ENCODE assay signal across 23 cellular contexts in genomic region chr1:203269654-203270020, GRCh38. TPM values are rescaled to one million over a fixed set of nuclear protein-coding genes. Genes with fewer than 3 reads are reported as not detected.
"Had no signal": no experiment of that assay in that cellular context is flagged by ENCODE, and none has a peak within 500 bp of the region (broad histone marks: within the 10 kb centered on the region; RNA-seq: fewer than 3 reads in every experiment).

No MANE protein-coding gene starts in this region.

- H3K4me3 Mint-ChIP-seq: activated CD8-positive, alpha-beta memory T cell treated with anti-CD3 and anti-CD28 coated beads, Interleukin-2, amount 10 ng/mL, durations not matched to agents 7 days and 5 days; activated CD8-positive, alpha-beta T cell treated with anti-CD3 and anti-CD28 coated beads for 36 hours; dendritic cell treated with granulocyte-macrophage colony-stimulating factor and Interleukin-4, amounts not matched to agents 40 ng/mL and 50 ng/mL, for 4 days; natural killer cell; stimulated activated naive CD8-positive, alpha-beta T cell treated with anti-CD3 and anti-CD28 coated beads, Interleukin-15, Interleukin-2, amounts not matched to agents 100 ng/mL and 50 ng/mL, for 24 hours; T-helper 1 cell treated with Interleukin-12 subunit alpha and Interleukin-12 subunit beta and Interleukin-4 antibody, amounts not matched to agents 30 μg/mL and 1 μg/mL, for 36 hours had no signal

- DNase-seq: activated CD8-positive, alpha-beta memory T cell treated with anti-CD3 and anti-CD28 coated beads, Interleukin-2, amount 10 ng/mL, durations not matched to agents 7 days and 5 days; activated gamma-delta T cell; left colon; lower lobe of right lung; natural killer cell; stimulated activated CD4-positive, alpha-beta T cell treated with anti-CD3 and anti-CD28 coated beads, Interleukin-1b, Interleukin-23, amount 100 ng/mL, for 48 hours had no signal

- H3K27ac ChIP-seq: ascending aorta, brain microvascular endothelial cell, lower lobe of right lung, ovary had no signal

- H3K27me3 Mint-ChIP-seq: activated CD8-positive, alpha-beta T cell treated with anti-CD3 and anti-CD28 coated beads for 36 hours; stimulated activated naive CD8-positive, alpha-beta T cell treated with anti-CD3 and anti-CD28 coated beads, Interleukin-15, Interleukin-2, amounts not matched to agents 100 ng/mL and 50 ng/mL, for 24 hours had no signal

- H3K9me3 ChIP-seq: adrenal gland, ascending aorta, lower lobe of right lung, ovary, prostate gland, right atrium auricular region, tibial artery, uterus had no signal

- H3K4me3 ChIP-seq: adrenal gland, ascending aorta, lower lobe of right lung, ovary, prostate gland, right atrium auricular region, skin epidermis, tibial artery, uterus had no signal

- H3K9me3 Mint-ChIP-seq: activated CD8-positive, alpha-beta T cell treated with anti-CD3 and anti-CD28 coated beads for 36 hours; activated naive CD4-positive, alpha-beta T cell treated with anti-CD3 and anti-CD28 coated beads, Interleukin-2, amount 50 U/mL, for 72 hours; dendritic cell treated with granulocyte-macrophage colony-stimulating factor and Interleukin-4, amounts not matched to agents 40 ng/mL and 50 ng/mL, for 4 days; natural killer cell; stimulated activated naive CD8-positive, alpha-beta T cell treated with anti-CD3 and anti-CD28 coated beads, Interleukin-15, Interleukin-2, amounts not matched to agents 100 ng/mL and 50 ng/mL, for 24 hours; T-helper 1 cell treated with Interleukin-12 subunit alpha and Interleukin-12 subunit beta and Interleukin-4 antibody, amounts not matched to agents 30 μg/mL and 1 μg/mL, for 36 hours had no signal

- ATAC-seq: left colon had no signal

- H3K36me3 ChIP-seq: adrenal gland, ascending aorta, brain microvascular endothelial cell, lower lobe of right lung, ovary, prostate gland, right atrium auricular region, tibial artery, uterus had no signal

- H3K27me3 ChIP-seq: ascending aorta, brain microvascular endothelial cell, ovary, right atrium auricular region, tibial artery, uterus had no signal

- H3K27ac Mint-ChIP-seq: activated CD8-positive, alpha-beta memory T cell treated with anti-CD3 and anti-CD28 coated beads, Interleukin-2, amount 10 ng/mL, durations not matched to agents 7 days and 5 days; activated CD8-positive, alpha-beta T cell treated with anti-CD3 and anti-CD28 coated beads for 36 hours; activated naive CD4-positive, alpha-beta T cell treated with anti-CD3 and anti-CD28 coated beads, Interleukin-2, amount 50 U/mL, for 72 hours; dendritic cell treated with granulocyte-macrophage colony-stimulating factor and Interleukin-4, amounts not matched to agents 40 ng/mL and 50 ng/mL, for 4 days; natural killer cell; stimulated activated naive CD8-positive, alpha-beta T cell treated with anti-CD3 and anti-CD28 coated beads, Interleukin-15, Interleukin-2, amounts not matched to agents 100 ng/mL and 50 ng/mL, for 24 hours; T-helper 1 cell treated with Interleukin-12 subunit alpha and Interleukin-12 subunit beta and Interleukin-4 antibody, amounts not matched to agents 30 μg/mL and 1 μg/mL, for 36 hours had no signal

RNA-seq across cellular contexts. Expression of gene CHIT1, which starts 40.2 kb away (rescaled TPM):
- total RNA-seq: ascending aorta, fibroblast of lung, glomerular endothelial cell, right atrium auricular region had no signal
- polyA plus RNA-seq: fibroblast of lung, keratinocyte had no signal
